In genomic region chr5:171442287-171443042, GRCh38 we compare ENCODE assay signal across 1 cellular context.
TF ChIP-seq lines count a peak whose summit lies in the region.

No MANE protein-coding gene starts in this region.

TF ChIP-seq in K562, 482 proteins besides CTCF, POLR2A, EP300 and RAD21 (continues in another document):
- TF ChIP-seq ZNF408 (CRISPR knock-in tag; IDR thresholded peaks at IDR 0.05; ENCODE audit: low read depth) (no peak), GABPB1 (CRISPR knock-in tag; IDR thresholded peaks at IDR 0.05) (no peak), FOXK1 (CRISPR knock-in tag; IDR thresholded peaks at IDR 0.05; ENCODE audit: borderline replicate concordance) (no peak), ZNF121 (CRISPR knock-in tag; conservative IDR thresholded peaks at IDR 0.05) (peak; percentile 55; the same call in 1 of the 2 replicates), ZC3H4 (CRISPR knock-in tag; IDR thresholded peaks at IDR 0.05; ENCODE audit: borderline replicate concordance) (no peak), ZBTB1 (CRISPR knock-in tag; IDR thresholded peaks at IDR 0.05; ENCODE audit: borderline replicate concordance, low read depth) (no peak), MCM3 (IDR thresholded peaks at IDR 0.05) (no peak), ZNF609 (CRISPR knock-in tag; IDR thresholded peaks at IDR 0.05; ENCODE audit: borderline replicate concordance) (no peak), MEF2D (tag; conservative IDR thresholded peaks at IDR 0.05; ENCODE audit: low read depth) (no peak), MTA1 (IDR thresholded peaks at IDR 0.05; ENCODE audit: borderline replicate concordance) (no peak), STAT5A (IDR thresholded peaks at IDR 0.05; ENCODE audit: borderline replicate concordance, low read length) (no peak), ZNF512 (tag; IDR thresholded peaks at IDR 0.05) (no peak), NFXL1 (CRISPR knock-in tag; IDR thresholded peaks at IDR 0.05) (no peak), MBD1 (CRISPR knock-in tag; IDR thresholded peaks at IDR 0.05) (no peak), MEIS2 (IDR thresholded peaks at IDR 0.05; ENCODE audit: partially characterized antibody) (peak; percentile 93), MIER1 (IDR thresholded peaks at IDR 0.05; ENCODE audit: low read depth) (no peak), HNRNPUL1 (IDR thresholded peaks at IDR 0.05; ENCODE audit: low read length) (no peak), ZFP91 (CRISPR knock-in tag; IDR thresholded peaks at IDR 0.05) (no peak), ZHX1 (conservative IDR thresholded peaks at IDR 0.05; ENCODE audit: low read length) (no peak), ZNF282 (CRISPR knock-in tag; IDR thresholded peaks at IDR 0.05) (no peak), PRPF4 (IDR thresholded peaks at IDR 0.05; ENCODE audit: insufficient read depth, low read depth, low read length, poor library complexity, severe bottlenecking) (no peak), ZBTB17 (CRISPR knock-in tag; IDR thresholded peaks at IDR 0.05) (peak; percentile 19; the same call in 1 of the 2 replicates), CHD1 (IDR thresholded peaks at IDR 0.05; ENCODE audit: low read length) (no peak), PKNOX1 (IDR thresholded peaks at IDR 0.05) (peak; percentile 83), RBBP5 (IDR thresholded peaks at IDR 0.05; ENCODE audit: borderline replicate concordance, insufficient read depth, low read length, poor library complexity, severe bottlenecking) (no peak), HEY1 (CRISPR knock-in tag; IDR thresholded peaks at IDR 0.05; ENCODE audit: borderline replicate concordance) (no peak), FOXK2 (conservative IDR thresholded peaks at IDR 0.05 in 1 of 2, IDR thresholded peaks at IDR 0.05 in 1 of 2; ENCODE audit: low read depth in 2 of 2) (no peak), ATF4 (CRISPR knock-in tag; IDR thresholded peaks at IDR 0.05) (no peak), TSHZ1 (CRISPR knock-in tag; IDR thresholded peaks at IDR 0.05) (peak; percentile 90), CC2D1A (IDR thresholded peaks at IDR 0.05) (no peak), ZNF324 (CRISPR knock-in tag; IDR thresholded peaks at IDR 0.05) (no peak), ZNF57 (CRISPR knock-in tag; IDR thresholded peaks at IDR 0.05) (no peak), ZC3H11A (IDR thresholded peaks at IDR 0.05; ENCODE audit: low read depth, low read length) (no peak), MLLT1 (IDR thresholded peaks at IDR 0.05) (no peak), NR1H2 (CRISPR knock-in tag; IDR thresholded peaks at IDR 0.05) (no peak), HMGXB4 (CRISPR knock-in tag; IDR thresholded peaks at IDR 0.05) (no peak)
